ENCODE assay signal across 27 cellular contexts in the genomic region with DNA sequence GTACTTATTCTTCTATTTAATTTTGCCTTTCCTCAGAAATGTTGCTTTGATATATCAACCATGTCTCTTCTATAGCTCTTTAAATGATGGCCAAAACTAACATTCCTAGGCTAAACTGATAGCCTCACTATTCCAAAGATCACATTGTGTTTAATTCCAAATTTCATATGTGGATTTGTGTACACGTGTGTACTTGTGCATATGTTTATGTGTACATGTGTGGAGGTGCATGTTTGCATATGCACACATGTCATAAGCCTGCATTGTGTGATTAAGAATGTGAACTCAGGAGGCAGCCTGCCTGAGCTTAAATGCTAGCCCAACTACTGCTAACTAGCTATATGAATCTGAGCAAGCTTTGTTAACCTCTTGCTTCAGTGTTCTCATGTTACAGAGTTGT.
A peak's percentile ranks its signal among the peaks of the same experiment; 100 is the strongest.
DNase-seq lines count a peak whose midpoint lies in the region; ATAC-seq, FAIRE-seq and TF ChIP-seq lines count a peak whose summit lies in the region.
"Had no signal": no experiment of that assay in that cellular context is flagged by ENCODE, and none has a peak within 500 bp of the region (broad histone marks: within the 10 kb centered on the region; RNA-seq: fewer than 3 reads in every experiment).

No MANE protein-coding gene starts in this region.

- dilution Hi-C loops in keratinocyte (cut with MboI; ENCODE audit: extremely low pct_ligation_motif_present, low sequenced_read_pairs), result no loop called here

- H3K9me1 ChIP-seq in keratinocyte (ENCODE audit: control insufficient read depth, extremely low read depth, insufficient read depth, low read length), result no peaks in the 10 kb centered on the region

- H3K4me3 Mint-ChIP-seq in H9, result no peak overlapping the region
- H3K4me3 Mint-ChIP-seq: CD14-positive monocyte; CD4-positive, alpha-beta memory T cell; CD4-positive, CD25-positive, alpha-beta regulatory T cell; CD8-positive, alpha-beta memory T cell had no signal

- no CpG with 5 or more reads among the region's 1 CpG for WGBS in H9 (ENCODE audit: extremely low coverage, insufficient read length, low lambda C conversion rate)

- H3K27me3 Mint-ChIP-seq in H9 (ENCODE audit: low read depth), result no peaks in the 10 kb centered on the region; the same call in 1 of the 2 replicates
- H3K27me3 Mint-ChIP-seq: CD4-positive, alpha-beta memory T cell; CD4-positive, CD25-positive, alpha-beta regulatory T cell; CD8-positive, alpha-beta memory T cell had no signal

- H4K8ac ChIP-seq in H9 (replicated peaks; ENCODE audit: insufficient read length, low read depth, low read length), result no peak overlapping the region

- H3K56ac ChIP-seq in H9 (ENCODE audit: insufficient read length, low read depth, low read length), result no peak overlapping the region

- H3K9ac ChIP-seq in H9 (ENCODE audit: extremely low read depth, insufficient read length, low read length) (no peak overlapping the region), keratinocyte (ENCODE audit: control insufficient read depth, extremely low read depth, insufficient read depth, low read length) (no peak overlapping the region)
- H3K9ac ChIP-seq: BLaER1 had no signal

- no peak overlapping the region for H3K27ac Mint-ChIP-seq in H9
- H3K27ac Mint-ChIP-seq: CD14-positive monocyte; CD4-positive, alpha-beta memory T cell; CD4-positive, CD25-positive, alpha-beta regulatory T cell; CD8-positive, alpha-beta memory T cell had no signal

- H4K91ac ChIP-seq in H9 (ENCODE audit: insufficient read length, low read depth, low read length), result no peak overlapping the region

- no peak overlapping the region for H3K4me3 ChIP-seq in keratinocyte (ENCODE audit: control insufficient read depth in 2 of 3, extremely low read depth in 1 of 3, insufficient read depth in 2 of 3, low read depth in 1 of 3, low read length in 3 of 3)
- H3K4me3 ChIP-seq: BLaER1, GM12878 had no signal

- H2BK15ac ChIP-seq in H9 (ENCODE audit: low read depth, low read length), result no peak overlapping the region

- H3K23me2 ChIP-seq in H9 (ENCODE audit: insufficient read length, low read depth, low read length, poor library complexity, severe bottlenecking), result no peaks in the 10 kb centered on the region

- no peak overlapping the region for H2AFZ ChIP-seq in H9 (ENCODE audit: low read length)
- no peak overlapping the region for H2AFZ ChIP-seq in keratinocyte (ENCODE audit: control insufficient read depth, low read length)

- H2BK5ac ChIP-seq in H9 (ENCODE audit: insufficient read length, low read length), result no peak overlapping the region

- no peak overlapping the region for H3K14ac ChIP-seq in H9 (ENCODE audit: insufficient read depth, low read length)

- H3K23ac ChIP-seq in H9 (ENCODE audit: insufficient read length, low read depth, low read length), result peak overlapping the region; percentile 95

- no peak overlapping the region for H2BK12ac ChIP-seq in H9 (ENCODE audit: insufficient read length, low read depth, low read length)

- H3K79me1 ChIP-seq in H9 (ENCODE audit: insufficient read depth, low read depth, low read length, poor library complexity, severe bottlenecking), result no peaks in the 10 kb centered on the region

- H3K9me3 ChIP-seq in H9 (ENCODE audit: control insufficient read depth, low read depth, low read length), result no peaks in the 10 kb centered on the region
- no peaks in the 10 kb centered on the region for H3K9me3 ChIP-seq in keratinocyte (ENCODE audit: control insufficient read depth, low read depth, low read length)
- H3K9me3 ChIP-seq: BE2C, BLaER1 had no signal

- H3K4me1 ChIP-seq in H9 (ENCODE audit: insufficient read depth, low read length) (0 out of 2 replicates have a peak, but pooled peaks cover 2% of the 10 kb centered on the region), keratinocyte (ENCODE audit: control insufficient read depth, extremely low read depth, insufficient read depth, low read length) (no peaks in the 10 kb centered on the region)
- H3K4me1 ChIP-seq: BE2C, BLaER1 had no signal

- H3K36me3 ChIP-seq in keratinocyte (ENCODE audit: control insufficient read depth in 2 of 2, extremely low read depth in 1 of 2, insufficient read depth in 2 of 2, low read length in 2 of 2), result no peaks in the 10 kb centered on the region
- H3K36me3 ChIP-seq: BE2C, BLaER1 had no signal

- H4K20me1 ChIP-seq in H9 (ENCODE audit: control insufficient read depth, insufficient read depth, insufficient read length), result no peaks in the 10 kb centered on the region
- H4K20me1 ChIP-seq in keratinocyte (ENCODE audit: control insufficient read depth, extremely low read depth, insufficient read depth, low read length), result no peaks in the 10 kb centered on the region
- H4K20me1 ChIP-seq: BLaER1 had no signal

- H3K18ac ChIP-seq in H9 (ENCODE audit: insufficient read length, low read depth, low read length), result no peak overlapping the region

- no peak for TF ChIP-seq POLR2A in H54 (IDR thresholded peaks at IDR 0.05; ENCODE audit: low read depth, low read length)

- ATAC-seq in GM19328 (IDR thresholded peaks at IDR 0.05; ENCODE audit: unreplicated experiment) (no peak), GM18520 (IDR thresholded peaks at IDR 0.05; ENCODE audit: unreplicated experiment) (no peak)
- ATAC-seq: GM12878 had no signal

- H3K36me3 Mint-ChIP-seq in H9 (ENCODE audit: insufficient read depth in 1 of 3, low read depth in 3 of 3), result no peaks in the 10 kb centered on the region
- H3K36me3 Mint-ChIP-seq: CD14-positive monocyte; CD4-positive, alpha-beta memory T cell; CD4-positive, CD25-positive, alpha-beta regulatory T cell; CD8-positive, alpha-beta memory T cell had no signal

- no peak overlapping the region for H3K4ac ChIP-seq in H9 (ENCODE audit: low read depth, low read length)

- H3K27me3 ChIP-seq in H9 (ENCODE audit: insufficient read depth, low read length), result no peaks in the 10 kb centered on the region
- no peaks in the 10 kb centered on the region for H3K27me3 ChIP-seq in keratinocyte (ENCODE audit: control insufficient read depth, extremely low read depth, insufficient read depth, low read length)
- H3K27me3 ChIP-seq: BE2C, BLaER1 had no signal

- H3K79me2 ChIP-seq in H9 (ENCODE audit: insufficient read depth, low read length), result no peaks in the 10 kb centered on the region
- no peaks in the 10 kb centered on the region for H3K79me2 ChIP-seq in keratinocyte (ENCODE audit: control insufficient read depth, insufficient read depth, low read length)

- H4K5ac ChIP-seq in H9 (ENCODE audit: insufficient read length, low read depth, low read length), result no peak overlapping the region

- H3K27ac ChIP-seq in H9 (ENCODE audit: insufficient read length, low read depth, low read length), result no peak overlapping the region
- no peak overlapping the region for H3K27ac ChIP-seq in keratinocyte (ENCODE audit: control insufficient read depth, insufficient read depth, low read length)
- H3K27ac ChIP-seq: BLaER1 had no signal

- FAIRE-seq in H54 (lab: Jason Lieb, UNC) (peak; percentile 72), keratinocyte (lab: Jason Lieb, UNC) (peak; percentile 29)
- FAIRE-seq: A204.1, GM12878, GM12892, GM18507, GM19239 had no signal

- H3T11ph ChIP-seq in H9 (ENCODE audit: low read length), result no peak overlapping the region

- no peak overlapping the region for H2BK20ac ChIP-seq in H9 (ENCODE audit: low read depth, low read length, poor library complexity, severe bottlenecking)

- no peaks in the 10 kb centered on the region for H3K9me3 Mint-ChIP-seq in H9
- H3K9me3 Mint-ChIP-seq: CD14-positive monocyte had no signal

- TF ChIP-seq CTCF in H9 (conservative IDR thresholded peaks at IDR 0.05), result no peak
- no peak for TF ChIP-seq CTCF in keratinocyte (optimal IDR thresholded peaks at IDR 0.05 in 1 of 3, IDR thresholded peaks at IDR 0.05 in 1 of 3, conservative IDR thresholded peaks at IDR 0.05 in 1 of 3; ENCODE audit: extremely low read depth in 1 of 3, insufficient read depth in 2 of 3, low read length in 3 of 3)

- H3K4me2 ChIP-seq in H9 (ENCODE audit: insufficient read depth, insufficient read length, low read length) (no peak overlapping the region), keratinocyte (ENCODE audit: control insufficient read depth, extremely low read depth, insufficient read depth, low read depth, low read length) (no peak overlapping the region)
- H3K4me2 ChIP-seq: BLaER1 had no signal

- H3K4me1 Mint-ChIP-seq in H9, result no peaks in the 10 kb centered on the region
- H3K4me1 Mint-ChIP-seq: CD14-positive monocyte; CD4-positive, alpha-beta memory T cell; CD4-positive, CD25-positive, alpha-beta regulatory T cell; CD8-positive, alpha-beta memory T cell had no signal

- no peak for DNase-seq in H54 (ENCODE audit: insufficient read length, low spot score)
- no peak for DNase-seq in H9
- DNase-seq in keratinocyte (ENCODE audit: low read depth, low spot score), result no peak
- DNase-seq: 8988T; ACHN; BE2C; C1 segment of cervical spinal cord; CD4-positive, alpha-beta memory T cell; CD4-positive, CD25-positive, alpha-beta regulatory T cell; CD8-positive, alpha-beta memory T cell; COR-L47; DMS 273 treated with DMSO at 0.1 percent for 48 hours; DMS153; DMS53; DMS79; DND-41; EL; GDM1 had no signal

- no peak overlapping the region for H2AK5ac ChIP-seq in H9 (ENCODE audit: insufficient read length, low read length)

- H2BK120ac ChIP-seq in H9 (ENCODE audit: low read depth, low read length, poor library complexity, severe bottlenecking), result no peak overlapping the region
